Comparison of ENCODE assay signal across 14 cellular contexts in the genomic region with DNA sequence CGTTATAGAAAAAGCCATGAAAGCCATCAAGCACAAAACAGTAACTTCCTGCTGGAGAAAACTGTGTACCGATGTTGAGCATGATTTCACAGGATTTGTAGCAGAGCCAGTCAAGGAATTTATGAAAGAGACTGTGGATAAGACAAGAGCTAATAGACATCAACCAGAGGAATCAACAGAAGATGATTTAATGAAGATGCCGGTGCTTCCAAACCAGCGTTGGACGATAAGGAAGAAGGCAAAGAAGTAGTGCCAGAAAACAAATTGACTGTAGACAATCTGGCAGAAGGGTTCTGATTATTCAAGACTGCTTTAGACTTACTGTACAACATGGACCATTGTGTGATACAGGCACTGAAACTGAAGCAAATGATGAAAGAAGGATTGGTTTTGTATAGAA.
"Had no signal": no experiment of that assay in that cellular context is flagged by ENCODE, and none has a peak within 500 bp of the region (broad histone marks: within the 10 kb centered on the region; RNA-seq: fewer than 3 reads in every experiment).

No MANE protein-coding gene starts in this region.

- ATAC-seq: activated naive CD8-positive, alpha-beta T cell treated with anti-CD3 and anti-CD28 coated beads, Interleukin-2, amount 50 U/mL, for 24 hours; sciatic nerve; upper lobe of right lung had no signal

- H3K4me3 Mint-ChIP-seq: activated CD4-positive, alpha-beta memory T cell treated with anti-CD3 and anti-CD28 coated beads for 36 hours; activated naive CD8-positive, alpha-beta T cell treated with anti-CD3 and anti-CD28 coated beads, Interleukin-2, amount 50 U/mL, for 24 hours; stimulated activated naive CD8-positive, alpha-beta T cell treated with anti-CD3 and anti-CD28 coated beads, Interleukin-15, Interleukin-2, amounts not matched to agents 100 ng/mL and 50 ng/mL, for 24 hours had no signal

- H3K27me3 ChIP-seq: cardiac muscle cell, colonic mucosa, testis, upper lobe of right lung had no signal

- DNase-seq: activated CD4-positive, alpha-beta memory T cell treated with anti-CD3 and anti-CD28 coated beads for 36 hours; activated CD4-positive, CD25-positive, alpha-beta regulatory T cell treated with anti-CD3 and anti-CD28 coated beads, Interleukin-2, amount 50 U/mL, for 72 hours; activated naive CD4-positive, alpha-beta T cell treated with Interleukin-2 at 50 U/mL for 16 hours; activated naive CD8-positive, alpha-beta T cell treated with anti-CD3 and anti-CD28 coated beads, Interleukin-2, amount 50 U/mL, for 24 hours; colonic mucosa; effector CD4-positive, alpha-beta T cell; kidney; left ventricle myocardium superior; stimulated activated CD4-positive, alpha-beta T cell treated with anti-CD3 and anti-CD28 coated beads, Interleukin-2, amount 100 ng/mL, for 48 hours; testis; upper lobe of right lung had no signal

- H3K4me1 ChIP-seq: colonic mucosa, testis, upper lobe of right lung had no signal

- H3K27me3 Mint-ChIP-seq: activated CD4-positive, alpha-beta memory T cell treated with anti-CD3 and anti-CD28 coated beads for 36 hours; activated naive CD8-positive, alpha-beta T cell treated with anti-CD3 and anti-CD28 coated beads, Interleukin-2, amount 50 U/mL, for 24 hours; stimulated activated naive CD8-positive, alpha-beta T cell treated with anti-CD3 and anti-CD28 coated beads, Interleukin-15, Interleukin-2, amounts not matched to agents 100 ng/mL and 50 ng/mL, for 24 hours had no signal

- H3K9me3 Mint-ChIP-seq: activated CD4-positive, alpha-beta memory T cell treated with anti-CD3 and anti-CD28 coated beads for 36 hours; activated naive CD8-positive, alpha-beta T cell treated with anti-CD3 and anti-CD28 coated beads, Interleukin-2, amount 50 U/mL, for 24 hours; stimulated activated naive CD8-positive, alpha-beta T cell treated with anti-CD3 and anti-CD28 coated beads, Interleukin-15, Interleukin-2, amounts not matched to agents 100 ng/mL and 50 ng/mL, for 24 hours had no signal

- H3K27ac ChIP-seq: cardiac muscle cell, colonic mucosa, testis, upper lobe of right lung had no signal

- H3K4me3 ChIP-seq: cardiac muscle cell, colonic mucosa, testis, upper lobe of right lung had no signal

- H3K27ac Mint-ChIP-seq: activated CD4-positive, alpha-beta memory T cell treated with anti-CD3 and anti-CD28 coated beads for 36 hours; activated naive CD8-positive, alpha-beta T cell treated with anti-CD3 and anti-CD28 coated beads, Interleukin-2, amount 50 U/mL, for 24 hours; stimulated activated naive CD8-positive, alpha-beta T cell treated with anti-CD3 and anti-CD28 coated beads, Interleukin-15, Interleukin-2, amounts not matched to agents 100 ng/mL and 50 ng/mL, for 24 hours had no signal

- H3K9me3 ChIP-seq: colonic mucosa, testis, upper lobe of right lung had no signal
